In the genomic region with DNA sequence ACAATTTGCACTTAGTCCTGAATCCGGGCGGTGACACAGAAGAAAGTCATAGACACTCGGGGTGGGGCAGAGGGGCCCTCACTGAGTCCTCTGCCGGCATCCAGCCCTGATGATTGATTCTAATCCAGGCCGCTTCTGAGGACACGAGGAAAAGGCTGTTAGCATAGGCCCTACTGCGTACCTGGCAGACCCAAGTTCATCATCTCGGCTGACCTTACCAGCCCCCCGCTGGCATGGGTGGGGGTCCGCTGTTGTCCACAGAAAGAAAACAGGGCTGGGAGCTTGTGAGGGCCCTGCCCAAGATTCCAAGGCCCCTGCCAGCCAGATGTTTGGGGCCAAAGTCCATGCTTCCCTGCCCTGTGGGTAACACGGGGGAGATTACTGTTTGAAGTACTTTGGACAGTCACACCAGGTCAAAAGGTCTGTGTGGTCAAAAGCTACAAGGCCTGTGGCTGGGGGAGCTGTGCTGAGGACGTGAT, we compare ENCODE assay signal across 1 cellular context.
TF ChIP-seq lines count a peak whose summit lies in the region.

No MANE protein-coding gene starts in this region.

TF ChIP-seq in HepG2, 621 proteins besides CTCF, POLR2A, EP300 and RAD21 (continued from another document and continues in another):
- TF ChIP-seq SRY (CRISPR knock-in tag; IDR thresholded peaks at IDR 0.05) (no peak), ZNF253 (CRISPR knock-in tag; IDR thresholded peaks at IDR 0.05; ENCODE audit: borderline replicate concordance) (no peak), DPF2 (CRISPR knock-in tag; IDR thresholded peaks at IDR 0.05; ENCODE audit: borderline replicate concordance, low read depth) (0 out of 2 replicates have a peak, but pooled peaks have one; percentile 70), ZNF644 (CRISPR knock-in tag; IDR thresholded peaks at IDR 0.05; ENCODE audit: low read depth) (peak; percentile 52; the same call in 1 of the 2 replicates), HNRNPUL1 (IDR thresholded peaks at IDR 0.05; ENCODE audit: low read depth, low read length) (no peak), ZSCAN9 (CRISPR knock-in tag; IDR thresholded peaks at IDR 0.05; ENCODE audit: borderline replicate concordance) (no peak), ZNF33A (CRISPR knock-in tag; IDR thresholded peaks at IDR 0.05; ENCODE audit: borderline replicate concordance) (no peak), ETV5 (CRISPR knock-in tag; IDR thresholded peaks at IDR 0.05; ENCODE audit: borderline replicate concordance) (peak; percentile 73), SIX1 (CRISPR knock-in tag; IDR thresholded peaks at IDR 0.05; ENCODE audit: borderline replicate concordance) (0 out of 2 replicates have a peak, but pooled peaks have one; percentile 29), NONO (IDR thresholded peaks at IDR 0.05) (no peak), NONO (CRISPR knock-in tag; conservative IDR thresholded peaks at IDR 0.05) (peak; percentile 87), RCOR2 (CRISPR knock-in tag; IDR thresholded peaks at IDR 0.05) (peak; percentile 66; the same call in 1 of the 2 replicates), HNF4A (CRISPR knock-in tag; IDR thresholded peaks at IDR 0.05) (peak; percentile 100), RFXANK (CRISPR knock-in tag; IDR thresholded peaks at IDR 0.05) (no peak), ZNF451 (CRISPR knock-in tag; IDR thresholded peaks at IDR 0.05) (no peak), MXD4 (CRISPR knock-in tag; IDR thresholded peaks at IDR 0.05) (peak; percentile 67), IRX3 (CRISPR knock-in tag; IDR thresholded peaks at IDR 0.05; ENCODE audit: borderline replicate concordance, low read depth) (no peak), RORA (CRISPR knock-in tag; IDR thresholded peaks at IDR 0.05) (no peak), HMG20B (CRISPR knock-in tag; conservative IDR thresholded peaks at IDR 0.05) (peak; percentile 73), ZC3H13 (CRISPR knock-in tag; IDR thresholded peaks at IDR 0.05) (no peak), XRCC5 (optimal IDR thresholded peaks at IDR 0.05; ENCODE audit: low read length) (peak; percentile 56), ZMYM3 (CRISPR knock-in tag; IDR thresholded peaks at IDR 0.05) (no peak), HNRNPK (IDR thresholded peaks at IDR 0.05; ENCODE audit: low read depth, low read length, poor library complexity, severe bottlenecking) (no peak), ZNF816 (CRISPR knock-in tag; IDR thresholded peaks at IDR 0.05; ENCODE audit: borderline replicate concordance) (no peak; the same call in 1 of the 2 replicates), JUNB (CRISPR knock-in tag; IDR thresholded peaks at IDR 0.05; ENCODE audit: borderline replicate concordance) (no peak), ZNF331 (CRISPR knock-in tag; IDR thresholded peaks at IDR 0.05) (peak; percentile 67; the same call in 1 of the 2 replicates), RBAK (CRISPR knock-in tag; IDR thresholded peaks at IDR 0.05) (no peak), PRPF4 (IDR thresholded peaks at IDR 0.05; ENCODE audit: low read depth, low read length, poor library complexity, severe bottlenecking) (no peak), ZNF652 (CRISPR knock-in tag; IDR thresholded peaks at IDR 0.05; ENCODE audit: borderline replicate concordance, low read depth) (no peak; the same call in 1 of the 2 replicates), BHLHE40 (IDR thresholded peaks at IDR 0.05; ENCODE audit: low read length) (peak; percentile 78), ELF3 (CRISPR knock-in tag; IDR thresholded peaks at IDR 0.05) (peak; percentile 82; the same call in 1 of the 2 replicates), HNRNPL (IDR thresholded peaks at IDR 0.05; ENCODE audit: low read depth, low read length) (peak; percentile 95)
- TF ChIP-seq, protein P1, sequence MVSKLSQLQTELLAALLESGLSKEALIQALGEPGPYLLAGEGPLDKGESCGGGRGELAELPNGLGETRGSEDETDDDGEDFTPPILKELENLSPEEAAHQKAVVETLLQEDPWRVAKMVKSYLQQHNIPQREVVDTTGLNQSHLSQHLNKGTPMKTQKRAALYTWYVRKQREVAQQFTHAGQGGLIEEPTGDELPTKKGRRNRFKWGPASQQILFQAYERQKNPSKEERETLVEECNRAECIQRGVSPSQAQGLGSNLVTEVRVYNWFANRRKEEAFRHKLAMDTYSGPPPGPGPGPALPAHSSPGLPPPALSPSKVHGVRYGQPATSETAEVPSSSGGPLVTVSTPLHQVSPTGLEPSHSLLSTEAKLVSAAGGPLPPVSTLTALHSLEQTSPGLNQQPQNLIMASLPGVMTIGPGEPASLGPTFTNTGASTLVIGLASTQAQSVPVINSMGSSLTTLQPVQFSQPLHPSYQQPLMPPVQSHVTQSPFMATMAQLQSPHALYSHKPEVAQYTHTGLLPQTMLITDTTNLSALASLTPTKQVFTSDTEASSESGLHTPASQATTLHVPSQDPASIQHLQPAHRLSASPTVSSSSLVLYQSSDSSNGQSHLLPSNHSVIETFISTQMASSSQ (IDR thresholded peaks at IDR 0.05; ENCODE audit: low read depth): peak; percentile 47; the same call in 1 of the 2 replicates
- TF ChIP-seq, protein P1 (CRISPR knock-in tag; IDR thresholded peaks at IDR 0.05; ENCODE audit: borderline replicate concordance): no peak
- TF ChIP-seq, protein P2, sequence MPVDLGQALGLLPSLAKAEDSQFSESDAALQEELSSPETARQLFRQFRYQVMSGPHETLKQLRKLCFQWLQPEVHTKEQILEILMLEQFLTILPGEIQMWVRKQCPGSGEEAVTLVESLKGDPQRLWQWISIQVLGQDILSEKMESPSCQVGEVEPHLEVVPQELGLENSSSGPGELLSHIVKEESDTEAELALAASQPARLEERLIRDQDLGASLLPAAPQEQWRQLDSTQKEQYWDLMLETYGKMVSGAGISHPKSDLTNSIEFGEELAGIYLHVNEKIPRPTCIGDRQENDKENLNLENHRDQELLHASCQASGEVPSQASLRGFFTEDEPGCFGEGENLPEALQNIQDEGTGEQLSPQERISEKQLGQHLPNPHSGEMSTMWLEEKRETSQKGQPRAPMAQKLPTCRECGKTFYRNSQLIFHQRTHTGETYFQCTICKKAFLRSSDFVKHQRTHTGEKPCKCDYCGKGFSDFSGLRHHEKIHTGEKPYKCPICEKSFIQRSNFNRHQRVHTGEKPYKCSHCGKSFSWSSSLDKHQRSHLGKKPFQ (CRISPR knock-in tag; IDR thresholded peaks at IDR 0.05; ENCODE audit: insufficient replicate concordance): no peak
- TF ChIP-seq, protein P3, sequence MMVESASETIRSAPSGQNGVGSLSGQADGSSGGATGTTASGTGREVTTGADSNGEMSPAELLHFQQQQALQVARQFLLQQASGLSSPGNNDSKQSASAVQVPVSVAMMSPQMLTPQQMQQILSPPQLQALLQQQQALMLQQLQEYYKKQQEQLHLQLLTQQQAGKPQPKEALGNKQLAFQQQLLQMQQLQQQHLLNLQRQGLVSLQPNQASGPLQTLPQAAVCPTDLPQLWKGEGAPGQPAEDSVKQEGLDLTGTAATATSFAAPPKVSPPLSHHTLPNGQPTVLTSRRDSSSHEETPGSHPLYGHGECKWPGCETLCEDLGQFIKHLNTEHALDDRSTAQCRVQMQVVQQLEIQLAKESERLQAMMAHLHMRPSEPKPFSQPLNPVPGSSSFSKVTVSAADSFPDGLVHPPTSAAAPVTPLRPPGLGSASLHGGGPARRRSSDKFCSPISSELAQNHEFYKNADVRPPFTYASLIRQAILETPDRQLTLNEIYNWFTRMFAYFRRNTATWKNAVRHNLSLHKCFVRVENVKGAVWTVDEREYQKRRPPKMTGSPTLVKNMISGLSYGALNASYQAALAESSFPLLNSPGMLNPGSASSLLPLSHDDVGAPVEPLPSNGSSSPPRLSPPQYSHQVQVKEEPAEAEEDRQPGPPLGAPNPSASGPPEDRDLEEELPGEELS (CRISPR knock-in tag; IDR thresholded peaks at IDR 0.05): peak; percentile 87
- TF ChIP-seq, protein P4, sequence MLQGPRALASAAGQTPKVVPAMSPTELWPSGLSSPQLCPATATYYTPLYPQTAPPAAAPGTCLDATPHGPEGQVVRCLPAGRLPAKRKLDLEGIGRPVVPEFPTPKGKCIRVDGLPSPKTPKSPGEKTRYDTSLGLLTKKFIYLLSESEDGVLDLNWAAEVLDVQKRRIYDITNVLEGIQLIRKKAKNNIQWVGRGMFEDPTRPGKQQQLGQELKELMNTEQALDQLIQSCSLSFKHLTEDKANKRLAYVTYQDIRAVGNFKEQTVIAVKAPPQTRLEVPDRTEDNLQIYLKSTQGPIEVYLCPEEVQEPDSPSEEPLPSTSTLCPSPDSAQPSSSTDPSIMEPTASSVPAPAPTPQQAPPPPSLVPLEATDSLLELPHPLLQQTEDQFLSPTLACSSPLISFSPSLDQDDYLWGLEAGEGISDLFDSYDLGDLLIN (CRISPR knock-in tag; IDR thresholded peaks at IDR 0.05; ENCODE audit: borderline replicate concordance): no peak
- TF ChIP-seq, protein P5, sequence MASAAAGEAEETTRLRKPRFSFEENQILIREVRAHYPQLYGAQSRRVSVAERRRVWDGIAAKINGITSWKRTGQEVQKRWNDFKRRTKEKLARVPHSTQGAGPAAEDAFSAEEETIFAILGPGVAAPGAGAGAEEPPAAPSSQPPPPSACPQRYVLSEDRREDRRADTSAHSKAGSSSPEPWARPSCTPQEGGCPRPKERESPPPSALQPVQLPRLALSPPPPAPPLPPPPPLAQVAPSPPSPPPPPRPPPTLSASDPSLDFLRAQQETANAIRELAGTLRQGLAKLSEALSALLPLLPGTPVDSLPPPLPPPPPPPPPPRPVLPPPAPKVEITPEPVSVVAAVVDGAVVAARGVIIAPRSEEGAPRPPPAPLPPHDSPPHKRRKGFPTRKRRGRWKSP (CRISPR knock-in tag; IDR thresholded peaks at IDR 0.05): no peak
- TF ChIP-seq, protein P6, sequence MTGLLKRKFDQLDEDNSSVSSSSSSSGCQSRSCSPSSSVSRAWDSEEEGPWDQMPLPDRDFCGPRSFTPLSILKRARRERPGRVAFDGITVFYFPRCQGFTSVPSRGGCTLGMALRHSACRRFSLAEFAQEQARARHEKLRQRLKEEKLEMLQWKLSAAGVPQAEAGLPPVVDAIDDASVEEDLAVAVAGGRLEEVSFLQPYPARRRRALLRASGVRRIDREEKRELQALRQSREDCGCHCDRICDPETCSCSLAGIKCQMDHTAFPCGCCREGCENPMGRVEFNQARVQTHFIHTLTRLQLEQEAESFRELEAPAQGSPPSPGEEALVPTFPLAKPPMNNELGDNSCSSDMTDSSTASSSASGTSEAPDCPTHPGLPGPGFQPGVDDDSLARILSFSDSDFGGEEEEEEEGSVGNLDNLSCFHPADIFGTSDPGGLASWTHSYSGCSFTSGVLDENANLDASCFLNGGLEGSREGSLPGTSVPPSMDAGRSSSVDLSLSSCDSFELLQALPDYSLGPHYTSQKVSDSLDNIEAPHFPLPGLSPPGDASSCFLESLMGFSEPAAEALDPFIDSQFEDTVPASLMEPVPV (CRISPR knock-in tag; IDR thresholded peaks at IDR 0.05): 0 out of 2 replicates have a peak, but pooled peaks have one; percentile 54
- TF ChIP-seq, protein P7, sequence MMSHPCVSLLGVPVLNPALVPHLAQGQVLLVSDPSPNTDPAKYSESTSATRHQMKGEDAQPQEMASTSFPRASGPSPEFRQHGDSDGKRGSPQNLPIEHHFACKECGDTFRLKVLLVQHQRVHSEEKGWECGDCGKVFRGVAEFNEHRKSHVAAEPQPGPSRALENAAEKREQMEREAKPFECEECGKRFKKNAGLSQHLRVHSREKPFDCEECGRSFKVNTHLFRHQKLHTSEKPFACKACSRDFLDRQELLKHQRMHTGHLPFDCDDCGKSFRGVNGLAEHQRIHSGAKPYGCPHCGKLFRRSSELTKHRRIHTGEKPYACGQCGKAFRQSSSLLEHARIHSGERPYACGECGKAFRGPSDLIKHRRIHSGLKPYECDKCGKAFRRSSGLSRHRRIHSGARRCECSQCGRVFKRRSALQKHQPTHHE (CRISPR knock-in tag; IDR thresholded peaks at IDR 0.05; ENCODE audit: borderline replicate concordance): no peak
- TF ChIP-seq, protein P8, sequence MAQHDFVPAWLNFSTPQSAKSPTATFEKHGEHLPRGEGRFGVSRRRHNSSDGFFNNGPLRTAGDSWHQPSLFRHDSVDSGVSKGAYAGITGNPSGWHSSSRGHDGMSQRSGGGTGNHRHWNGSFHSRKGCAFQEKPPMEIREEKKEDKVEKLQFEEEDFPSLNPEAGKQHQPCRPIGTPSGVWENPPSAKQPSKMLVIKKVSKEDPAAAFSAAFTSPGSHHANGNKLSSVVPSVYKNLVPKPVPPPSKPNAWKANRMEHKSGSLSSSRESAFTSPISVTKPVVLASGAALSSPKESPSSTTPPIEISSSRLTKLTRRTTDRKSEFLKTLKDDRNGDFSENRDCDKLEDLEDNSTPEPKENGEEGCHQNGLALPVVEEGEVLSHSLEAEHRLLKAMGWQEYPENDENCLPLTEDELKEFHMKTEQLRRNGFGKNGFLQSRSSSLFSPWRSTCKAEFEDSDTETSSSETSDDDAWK (CRISPR knock-in tag; IDR thresholded peaks at IDR 0.05): no peak
- TF ChIP-seq, protein P9, sequence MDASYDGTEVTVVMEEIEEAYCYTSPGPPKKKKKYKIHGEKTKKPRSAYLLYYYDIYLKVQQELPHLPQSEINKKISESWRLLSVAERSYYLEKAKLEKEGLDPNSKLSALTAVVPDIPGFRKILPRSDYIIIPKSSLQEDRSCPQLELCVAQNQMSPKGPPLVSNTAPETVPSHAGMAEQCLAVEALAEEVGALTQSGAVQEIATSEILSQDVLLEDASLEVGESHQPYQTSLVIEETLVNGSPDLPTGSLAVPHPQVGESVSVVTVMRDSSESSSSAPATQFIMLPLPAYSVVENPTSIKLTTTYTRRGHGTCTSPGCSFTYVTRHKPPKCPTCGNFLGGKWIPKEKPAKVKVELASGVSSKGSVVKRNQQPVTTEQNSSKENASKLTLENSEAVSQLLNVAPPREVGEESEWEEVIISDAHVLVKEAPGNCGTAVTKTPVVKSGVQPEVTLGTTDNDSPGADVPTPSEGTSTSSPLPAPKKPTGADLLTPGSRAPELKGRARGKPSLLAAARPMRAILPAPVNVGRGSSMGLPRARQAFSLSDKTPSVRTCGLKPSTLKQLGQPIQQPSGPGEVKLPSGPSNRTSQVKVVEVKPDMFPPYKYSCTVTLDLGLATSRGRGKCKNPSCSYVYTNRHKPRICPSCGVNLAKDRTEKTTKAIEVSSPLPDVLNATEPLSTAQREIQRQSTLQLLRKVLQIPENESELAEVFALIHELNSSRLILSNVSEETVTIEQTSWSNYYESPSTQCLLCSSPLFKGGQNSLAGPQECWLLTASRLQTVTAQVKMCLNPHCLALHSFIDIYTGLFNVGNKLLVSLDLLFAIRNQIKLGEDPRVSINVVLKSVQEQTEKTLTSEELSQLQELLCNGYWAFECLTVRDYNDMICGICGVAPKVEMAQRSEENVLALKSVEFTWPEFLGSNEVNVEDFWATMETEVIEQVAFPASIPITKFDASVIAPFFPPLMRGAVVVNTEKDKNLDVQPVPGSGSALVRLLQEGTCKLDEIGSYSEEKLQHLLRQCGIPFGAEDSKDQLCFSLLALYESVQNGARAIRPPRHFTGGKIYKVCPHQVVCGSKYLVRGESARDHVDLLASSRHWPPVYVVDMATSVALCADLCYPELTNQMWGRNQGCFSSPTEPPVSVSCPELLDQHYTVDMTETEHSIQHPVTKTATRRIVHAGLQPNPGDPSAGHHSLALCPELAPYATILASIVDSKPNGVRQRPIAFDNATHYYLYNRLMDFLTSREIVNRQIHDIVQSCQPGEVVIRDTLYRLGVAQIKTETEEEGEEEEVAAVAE (CRISPR knock-in tag; IDR thresholded peaks at IDR 0.05; ENCODE audit: borderline replicate concordance): peak; percentile 68; the same call in 1 of the 2 replicates
